In the genomic region with DNA sequence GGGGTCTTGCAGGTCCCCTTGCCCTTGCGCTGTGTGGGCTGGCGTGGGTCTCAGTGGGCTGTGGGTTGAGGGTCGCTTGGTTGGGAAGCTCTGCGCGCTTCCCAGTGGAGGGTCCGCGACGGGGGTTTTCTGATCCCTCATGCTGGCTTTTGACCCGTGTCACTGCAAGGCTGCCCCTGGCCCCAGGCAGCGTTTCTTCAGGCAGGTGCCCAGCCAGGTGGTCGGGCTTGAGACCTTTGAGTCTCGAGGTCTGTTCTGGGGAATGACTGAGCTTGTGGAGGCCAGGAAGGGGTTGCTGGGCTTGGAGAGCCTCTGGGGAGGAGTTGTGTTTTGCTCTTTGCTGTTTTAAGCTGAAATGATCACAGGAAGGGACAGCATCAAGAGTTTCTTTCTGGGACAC, we compare ENCODE assay signal across 12 cellular contexts. TPM values are rescaled to one million over a fixed set of nuclear protein-coding genes. Genes with fewer than 3 reads are reported as not detected.
DNase-seq lines count a peak whose midpoint lies in the region; FAIRE-seq lines count a peak whose summit lies in the region.
"Had no signal": no experiment of that assay in that cellular context is flagged by ENCODE, and none has a peak within 500 bp of the region (broad histone marks: within the 10 kb centered on the region; RNA-seq: fewer than 3 reads in every experiment).

No MANE protein-coding gene starts in this region.

- no peak for FAIRE-seq in frontal cortex (lab: Jason Lieb, UNC)
- FAIRE-seq: bronchial epithelial cell, GM19239 had no signal

- WGBS in urinary bladder: 66% methylated on average over 12 of the region's 12 CpGs

- DNase-seq in activated naive CD4-positive, alpha-beta T cell treated with Interleukin-2 at 50 U/mL for 16 hours: no peak
- DNase-seq in NCI-H345 (lab: John Stamatoyannopoulos, UW): no peak
- DNase-seq in frontal cortex (ENCODE audit: low spot score in 2 of 2): no peak
- DNase-seq in SK-N-DZ (ENCODE audit: low spot score): no peak
- DNase-seq: Caco-2 had no signal

- H3K27me3 ChIP-seq in muscle layer of colon (ENCODE audit: control insufficient read depth in 1 of 2, insufficient read depth in 2 of 2, low read length in 2 of 2): no peaks in the 10 kb centered on the region

- H3K9me3 ChIP-seq in muscle layer of colon (ENCODE audit: low read length): no peaks in the 10 kb centered on the region
- H3K9me3 ChIP-seq: Caco-2 had no signal

- peak overlapping the region; percentile 87 for H3K27ac Mint-ChIP-seq in activated naive CD4-positive, alpha-beta T cell treated with anti-CD3 and anti-CD28 coated beads, Interleukin-2, amount 50 U/mL, for 24 hours
- H3K27ac Mint-ChIP-seq in dendritic cell treated with granulocyte-macrophage colony-stimulating factor and Interleukin-4, amounts not matched to agents 40 ng/mL and 50 ng/mL, for 4 days: peak overlapping the region; percentile 82

- H3K27me3 Mint-ChIP-seq in activated naive CD4-positive, alpha-beta T cell treated with anti-CD3 and anti-CD28 coated beads, Interleukin-2, amount 50 U/mL, for 24 hours: no peaks in the 10 kb centered on the region
- H3K27me3 Mint-ChIP-seq in dendritic cell treated with granulocyte-macrophage colony-stimulating factor and Interleukin-4, amounts not matched to agents 40 ng/mL and 50 ng/mL, for 4 days: no peaks in the 10 kb centered on the region

- H3K9ac ChIP-seq in muscle layer of colon (ENCODE audit: low read length): peak overlapping the region; percentile 1
- H3K9ac ChIP-seq: parathyroid adenoma had no signal

- H3K4me1 Mint-ChIP-seq in activated naive CD4-positive, alpha-beta T cell treated with anti-CD3 and anti-CD28 coated beads, Interleukin-2, amount 50 U/mL, for 24 hours: peaks cover 64% of the 10 kb centered on the region
- peaks cover 87% of the 10 kb centered on the region for H3K4me1 Mint-ChIP-seq in dendritic cell treated with granulocyte-macrophage colony-stimulating factor and Interleukin-4, amounts not matched to agents 40 ng/mL and 50 ng/mL, for 4 days (ENCODE audit: low read depth)

- peaks cover 71% of the 10 kb centered on the region for H3K4me1 ChIP-seq in muscle layer of colon (ENCODE audit: insufficient read depth, low read length)
- H3K4me1 ChIP-seq in urinary bladder (ENCODE audit: insufficient read depth): peaks cover 10% of the 10 kb centered on the region
- H3K4me1 ChIP-seq: Caco-2, parathyroid adenoma had no signal

- peaks cover 4% of the 10 kb centered on the region for H3K36me3 Mint-ChIP-seq in activated naive CD4-positive, alpha-beta T cell treated with anti-CD3 and anti-CD28 coated beads, Interleukin-2, amount 50 U/mL, for 24 hours
- peaks cover 90% of the 10 kb centered on the region for H3K36me3 Mint-ChIP-seq in dendritic cell treated with granulocyte-macrophage colony-stimulating factor and Interleukin-4, amounts not matched to agents 40 ng/mL and 50 ng/mL, for 4 days (ENCODE audit: low read depth)

- H3K27ac ChIP-seq in muscle layer of colon (ENCODE audit: low read depth, low read length) (peak overlapping the region; percentile 78), urinary bladder (ENCODE audit: low read depth) (peak overlapping the region; percentile 68)
- H3K27ac ChIP-seq: parathyroid adenoma had no signal

- H3K4me3 ChIP-seq in muscle layer of colon (ENCODE audit: low read depth in 1 of 2, low read length in 2 of 2) (peak overlapping the region; percentile 34 to 73), urinary bladder (ENCODE audit: low read depth, low read length) (peak overlapping the region; percentile 1)

- no peaks in the 10 kb centered on the region for H3K36me3 ChIP-seq in muscle layer of colon (ENCODE audit: insufficient read depth, low read length)
- H3K36me3 ChIP-seq in urinary bladder (ENCODE audit: insufficient read depth): no peaks in the 10 kb centered on the region

- no peaks in the 10 kb centered on the region for H3K9me3 Mint-ChIP-seq in activated naive CD4-positive, alpha-beta T cell treated with anti-CD3 and anti-CD28 coated beads, Interleukin-2, amount 50 U/mL, for 24 hours
- H3K9me3 Mint-ChIP-seq in dendritic cell treated with granulocyte-macrophage colony-stimulating factor and Interleukin-4, amounts not matched to agents 40 ng/mL and 50 ng/mL, for 4 days: no peaks in the 10 kb centered on the region

- H3K4me3 Mint-ChIP-seq in activated naive CD4-positive, alpha-beta T cell treated with anti-CD3 and anti-CD28 coated beads, Interleukin-2, amount 50 U/mL, for 24 hours: peak overlapping the region; percentile 94
- peak overlapping the region; percentile 95 for H3K4me3 Mint-ChIP-seq in dendritic cell treated with granulocyte-macrophage colony-stimulating factor and Interleukin-4, amounts not matched to agents 40 ng/mL and 50 ng/mL, for 4 days

- intact Hi-C loops in dendritic cell treated with granulocyte-macrophage colony-stimulating factor and Interleukin-4, amounts not matched to agents 40 ng/mL and 50 ng/mL, for 4 days (cut with micrococcal nuclease): loop anchor here (5.0 kb wide), 3 partner anchors 36 to 79 kb away; no protein-coding TSS in a partner anchor

RNA-seq across cellular contexts. Expression of a gene that starts 5.3 kb away (rescaled TPM):
- total RNA-seq in urinary bladder (27.8 TPM), frontal cortex (15.5 TPM)
- 60.5 TPM for polyA plus RNA-seq in urinary bladder
- polyA plus RNA-seq in SK-N-DZ (2014; cell fraction: cytosol; rRNA removed): 2.4 and 3.1 TPM in 2 replicates
- 1.2 and 7.3 TPM in 2 replicates for polyA plus RNA-seq in SK-N-DZ (2014; cell fraction: nucleus; rRNA removed)

RNA-seq across cellular contexts. Expression of a gene that starts 38.9 kb away (rescaled TPM):
- total RNA-seq in urinary bladder (14.6 TPM), frontal cortex (19.2 TPM)
- 96.4 TPM for polyA plus RNA-seq in urinary bladder
- polyA plus RNA-seq in SK-N-DZ (2014; cell fraction: cytosol; rRNA removed): 31.2 and 35.3 TPM in 2 replicates
- polyA plus RNA-seq in SK-N-DZ (2014; cell fraction: nucleus; rRNA removed): 35.9 and 59.0 TPM in 2 replicates
